ENCODE assay signal across 26 cellular contexts in the genomic region with DNA sequence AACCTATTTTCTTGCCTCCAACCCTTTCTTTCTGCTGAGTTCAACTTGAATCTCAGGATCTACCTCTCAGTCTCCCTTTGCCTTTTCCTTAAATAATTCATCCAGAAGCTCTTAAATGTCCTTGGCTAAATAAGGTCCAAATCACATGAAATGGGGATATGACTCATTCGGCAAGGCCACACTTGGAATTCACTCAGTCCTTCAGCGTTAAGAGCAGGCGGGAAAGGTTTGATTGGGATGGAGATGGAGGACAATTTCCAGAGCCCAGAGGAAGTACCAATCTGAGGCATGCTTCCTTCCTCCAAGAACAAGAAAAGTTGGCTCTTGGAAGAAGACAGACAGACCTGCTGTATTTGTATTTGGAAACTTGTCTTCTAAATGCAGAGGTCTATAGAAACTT.
"Had no signal": no experiment of that assay in that cellular context is flagged by ENCODE, and none has a peak within 500 bp of the region (broad histone marks: within the 10 kb centered on the region; RNA-seq: fewer than 3 reads in every experiment).

No MANE protein-coding gene starts in this region.

- H3K36me3 ChIP-seq: brain microvascular endothelial cell, SJCRH30 had no signal

- ATAC-seq: activated naive CD4-positive, alpha-beta T cell treated with anti-CD3 and anti-CD28 coated beads, Interleukin-2, amount 50 U/mL, for 72 hours; activated naive CD8-positive, alpha-beta T cell treated with anti-CD3 and anti-CD28 coated beads, Interleukin-2, amount 50 U/mL, for 24 hours; activated T-cell treated with anti-CD3 and anti-CD28 coated beads, Interleukin-2, amount 50 U/mL, for 4 hours; Right ventricle myocardium inferior had no signal

- H3K27ac ChIP-seq: brain microvascular endothelial cell, SJCRH30, VCaP had no signal

- H3K9me3 ChIP-seq: SK-N-SH had no signal

- H3K27me3 ChIP-seq: brain microvascular endothelial cell, SJCRH30 had no signal

- H3K4me1 ChIP-seq: SJCRH30 had no signal

- DNase-seq: activated CD4-positive, alpha-beta memory T cell treated with anti-CD3 and anti-CD28 coated beads for 36 hours; activated CD4-positive, alpha-beta T cell treated with anti-CD3 and anti-CD28 coated beads, Interleukin-2, amount 10 ng/mL, durations not matched to agents 7 days and 5 days; activated CD4-positive, CD25-positive, alpha-beta regulatory T cell; activated CD8-positive, alpha-beta memory T cell treated with anti-CD3 and anti-CD28 coated beads for 24 hours; activated effector memory CD4-positive, alpha-beta T cell treated with anti-CD3 and anti-CD28 coated beads, Interleukin-2, amount 50 U/mL, for 16 hours; activated naive CD4-positive, alpha-beta T cell treated with Interleukin-2 at 50 U/mL for 16 hours; activated naive CD8-positive, alpha-beta T cell treated with anti-CD3 and anti-CD28 coated beads, Interleukin-2, amount 50 U/mL, for 24 hours; activated T-cell treated with anti-CD3 and anti-CD28 coated beads, Interleukin-2, amount 50 U/mL, for 4 hours; amygdala; brain microvascular endothelial cell; caudate nucleus; KG1; MM.1S; NCI-H1105 treated with DMSO at 0.1 percent for 48 hours; NCI-H1436 treated with DMSO at 0.1 percent for 48 hours; NCI-H187 treated with DMSO at 0.1 percent for 48 hours; NCI-H2081 treated with DMSO at 0.1 percent for 48 hours; NCI-H446; NCI-H524; RPMI8226; SJCRH30; SK-N-SH; T-helper 1 cell had no signal

- H3K4me3 ChIP-seq: SJCRH30 had no signal
